20 cellular contexts compared by ENCODE assay signal in genomic region chr19:16868423-16869130, GRCh38. TPM values are rescaled to one million over a fixed set of nuclear protein-coding genes. Genes with fewer than 3 reads are reported as not detected.
"Had no signal": no experiment of that assay in that cellular context is flagged by ENCODE, and none has a peak within 500 bp of the region (broad histone marks: within the 10 kb centered on the region; RNA-seq: fewer than 3 reads in every experiment).

No MANE protein-coding gene starts in this region.

- H3K4me3 Mint-ChIP-seq: naive thymus-derived CD4-positive, alpha-beta T cell; type B pancreatic cell had no signal

- DNase-seq: cerebellar nuclear complex; dermis blood vessel endothelial cell; esophagus squamous epithelium; foreskin fibroblast; left colon; left ventricle myocardium superior; naive thymus-derived CD4-positive, alpha-beta T cell; pancreas; retina; sigmoid colon; stimulated activated CD4-positive, alpha-beta T cell treated with anti-CD3 and anti-CD28 coated beads, Interleukin-2, amount 100 ng/mL, for 24 hours; stimulated activated CD4-positive, alpha-beta T cell treated with anti-CD3 and anti-CD28 coated beads, Interleukin-4, amount 100 ng/mL, for 4 hours; stimulated activated naive CD4-positive, alpha-beta T cell treated with Interleukin-2 at 50 U/mL for 16 hours had no signal

- H3K27ac Mint-ChIP-seq: type B pancreatic cell had no signal

- H3K4me3 ChIP-seq: esophagus squamous epithelium, gastroesophageal sphincter, lung, pancreas, prostate gland, sigmoid colon, skin epidermis had no signal

- H3K9me3 ChIP-seq: esophagus squamous epithelium, gastroesophageal sphincter, pancreas, prostate gland, sigmoid colon had no signal

- H3K27ac ChIP-seq: esophagus squamous epithelium, gastroesophageal sphincter, pancreas, prostate gland, sigmoid colon, skin epidermis had no signal

- H3K4me1 ChIP-seq: pancreas, prostate gland, sigmoid colon had no signal

- H3K27me3 Mint-ChIP-seq: naive thymus-derived CD4-positive, alpha-beta T cell; type B pancreatic cell had no signal

- H3K27me3 ChIP-seq: esophagus squamous epithelium, gastroesophageal sphincter, pancreas, sigmoid colon had no signal

- ATAC-seq: gastroesophageal sphincter; left colon; left ventricle myocardium superior; naive thymus-derived CD4-positive, alpha-beta T cell; pancreas had no signal

- H3K9me3 Mint-ChIP-seq: naive thymus-derived CD4-positive, alpha-beta T cell; type B pancreatic cell had no signal

RNA-seq across cellular contexts. Expression of gene F2RL3, which starts 20.2 kb away (rescaled TPM):
- total RNA-seq: epithelial cell of proximal tubule had no signal
- polyA plus RNA-seq: naive thymus-derived CD4-positive, alpha-beta T cell; neural cell had no signal
